1 cellular context compared by ENCODE assay signal in the genomic region with DNA sequence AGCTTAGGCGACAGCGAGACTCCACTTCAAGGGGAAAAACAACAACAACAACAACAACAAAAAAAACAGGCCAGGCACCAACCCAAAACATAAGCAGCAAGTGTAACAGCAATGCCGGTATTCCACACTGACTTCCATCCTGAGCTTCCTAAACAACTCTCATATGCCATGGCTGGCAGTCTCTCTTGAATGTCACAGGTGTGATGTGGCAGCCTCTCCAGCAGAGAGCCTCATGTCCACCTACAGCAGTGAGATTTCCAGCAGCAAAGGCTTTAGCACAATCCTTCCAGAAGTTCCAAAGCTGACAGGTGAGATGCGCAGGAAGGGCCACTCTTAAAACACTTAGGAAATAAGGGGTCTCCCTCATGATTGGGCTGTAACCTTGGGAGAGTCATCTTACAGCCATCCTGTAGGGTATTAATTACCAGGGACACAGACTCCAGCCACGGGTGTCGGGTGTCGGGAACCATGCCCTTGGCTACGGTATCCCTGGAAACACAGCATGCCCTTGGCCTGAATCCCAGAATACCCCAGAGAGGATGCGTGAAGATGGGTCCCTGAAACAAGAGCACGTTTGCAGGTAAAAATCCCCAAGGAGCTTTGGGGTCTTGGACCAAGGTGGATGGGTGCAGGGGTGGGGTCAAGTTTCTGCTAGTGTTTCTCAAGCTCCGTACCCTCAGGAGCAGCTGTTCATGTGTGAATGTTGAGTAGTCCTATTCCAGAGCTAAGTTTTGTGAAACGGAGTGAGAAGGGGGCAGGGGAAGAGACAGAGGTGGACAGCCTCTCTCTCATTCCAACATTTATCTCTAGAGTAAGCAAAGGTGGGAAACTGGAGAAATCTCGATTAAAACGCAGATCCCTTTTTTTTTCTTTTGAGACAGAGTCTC.
TF ChIP-seq lines count a peak whose summit lies in the region.

No MANE protein-coding gene starts in this region.

TF ChIP-seq in SK-N-SH, 30 proteins besides CTCF, POLR2A, EP300 and RAD21 (continued from another document):
- TF ChIP-seq RXRA (IDR thresholded peaks at IDR 0.05; ENCODE audit: borderline replicate concordance, low read depth) (no peak), FOXJ3 (CRISPR knock-in tag; IDR thresholded peaks at IDR 0.05) (no peak), SIN3A (IDR thresholded peaks at IDR 0.05; ENCODE audit: borderline replicate concordance, low read depth, low read length) (no peak), EZH2phosphoT487 (IDR thresholded peaks at IDR 0.05; ENCODE audit: borderline replicate concordance, low read depth) (no peak), SMC3 (IDR thresholded peaks at IDR 0.05; ENCODE audit: low read depth, low read length) (no peak), TCF12 (IDR thresholded peaks at IDR 0.05) (no peak)
- TF ChIP-seq, protein P1, sequence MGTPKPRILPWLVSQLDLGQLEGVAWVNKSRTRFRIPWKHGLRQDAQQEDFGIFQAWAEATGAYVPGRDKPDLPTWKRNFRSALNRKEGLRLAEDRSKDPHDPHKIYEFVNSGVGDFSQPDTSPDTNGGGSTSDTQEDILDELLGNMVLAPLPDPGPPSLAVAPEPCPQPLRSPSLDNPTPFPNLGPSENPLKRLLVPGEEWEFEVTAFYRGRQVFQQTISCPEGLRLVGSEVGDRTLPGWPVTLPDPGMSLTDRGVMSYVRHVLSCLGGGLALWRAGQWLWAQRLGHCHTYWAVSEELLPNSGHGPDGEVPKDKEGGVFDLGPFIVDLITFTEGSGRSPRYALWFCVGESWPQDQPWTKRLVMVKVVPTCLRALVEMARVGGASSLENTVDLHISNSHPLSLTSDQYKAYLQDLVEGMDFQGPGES (IDR thresholded peaks at IDR 0.05; ENCODE audit: low read depth, low read length): no peak
- TF ChIP-seq, protein P2, sequence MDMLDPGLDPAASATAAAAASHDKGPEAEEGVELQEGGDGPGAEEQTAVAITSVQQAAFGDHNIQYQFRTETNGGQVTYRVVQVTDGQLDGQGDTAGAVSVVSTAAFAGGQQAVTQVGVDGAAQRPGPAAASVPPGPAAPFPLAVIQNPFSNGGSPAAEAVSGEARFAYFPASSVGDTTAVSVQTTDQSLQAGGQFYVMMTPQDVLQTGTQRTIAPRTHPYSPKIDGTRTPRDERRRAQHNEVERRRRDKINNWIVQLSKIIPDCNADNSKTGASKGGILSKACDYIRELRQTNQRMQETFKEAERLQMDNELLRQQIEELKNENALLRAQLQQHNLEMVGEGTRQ (IDR thresholded peaks at IDR 0.05; ENCODE audit: borderline replicate concordance, low read depth, low read length): no peak
- TF ChIP-seq, protein P3, sequence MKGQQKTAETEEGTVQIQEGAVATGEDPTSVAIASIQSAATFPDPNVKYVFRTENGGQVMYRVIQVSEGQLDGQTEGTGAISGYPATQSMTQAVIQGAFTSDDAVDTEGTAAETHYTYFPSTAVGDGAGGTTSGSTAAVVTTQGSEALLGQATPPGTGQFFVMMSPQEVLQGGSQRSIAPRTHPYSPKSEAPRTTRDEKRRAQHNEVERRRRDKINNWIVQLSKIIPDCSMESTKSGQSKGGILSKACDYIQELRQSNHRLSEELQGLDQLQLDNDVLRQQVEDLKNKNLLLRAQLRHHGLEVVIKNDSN (IDR thresholded peaks at IDR 0.05; ENCODE audit: borderline replicate concordance, low read depth): no peak
- TF ChIP-seq, protein P4, sequence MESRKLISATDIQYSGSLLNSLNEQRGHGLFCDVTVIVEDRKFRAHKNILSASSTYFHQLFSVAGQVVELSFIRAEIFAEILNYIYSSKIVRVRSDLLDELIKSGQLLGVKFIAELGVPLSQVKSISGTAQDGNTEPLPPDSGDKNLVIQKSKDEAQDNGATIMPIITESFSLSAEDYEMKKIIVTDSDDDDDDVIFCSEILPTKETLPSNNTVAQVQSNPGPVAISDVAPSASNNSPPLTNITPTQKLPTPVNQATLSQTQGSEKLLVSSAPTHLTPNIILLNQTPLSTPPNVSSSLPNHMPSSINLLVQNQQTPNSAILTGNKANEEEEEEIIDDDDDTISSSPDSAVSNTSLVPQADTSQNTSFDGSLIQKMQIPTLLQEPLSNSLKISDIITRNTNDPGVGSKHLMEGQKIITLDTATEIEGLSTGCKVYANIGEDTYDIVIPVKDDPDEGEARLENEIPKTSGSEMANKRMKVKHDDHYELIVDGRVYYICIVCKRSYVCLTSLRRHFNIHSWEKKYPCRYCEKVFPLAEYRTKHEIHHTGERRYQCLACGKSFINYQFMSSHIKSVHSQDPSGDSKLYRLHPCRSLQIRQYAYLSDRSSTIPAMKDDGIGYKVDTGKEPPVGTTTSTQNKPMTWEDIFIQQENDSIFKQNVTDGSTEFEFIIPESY (IDR thresholded peaks at IDR 0.05; ENCODE audit: borderline replicate concordance, low read depth): no peak
TF ChIP-seq in SK-N-SH: peak in this region for 0.
